13 cellular contexts compared by ENCODE assay signal in genomic region chr22:17559188-17559587, GRCh38. TPM values are rescaled to one million over a fixed set of nuclear protein-coding genes. Genes with fewer than 3 reads are reported as not detected.
DNase-seq lines count a peak whose midpoint lies in the region; ATAC-seq and TF ChIP-seq lines count a peak whose summit lies in the region.
"Had no signal": no experiment of that assay in that cellular context is flagged by ENCODE, and none has a peak within 500 bp of the region (broad histone marks: within the 10 kb centered on the region; RNA-seq: fewer than 3 reads in every experiment).

No MANE protein-coding gene starts in this region.

- H3K9me3 ChIP-seq in MG63 = no peaks in the 10 kb centered on the region

- H3K27ac ChIP-seq in VCaP = peak overlapping the region; percentile 49; the same call in 1 of the 2 replicates
- H3K27ac ChIP-seq: HL-60 had no signal

- H3K27me3 Mint-ChIP-seq in natural killer cell treated with Interleukin-12 subunit alpha and Interleukin-12 subunit beta and Interleukin-15 and Interleukin-18, amount 100 ng/mL, for 72 hours = peaks cover 0 to 4% of the 10 kb centered on the region in 2 donors
- H3K27me3 Mint-ChIP-seq in natural killer cell (ENCODE audit: low read depth in 2 of 2) = peaks cover 4 to 7% of the 10 kb centered on the region in 2 donors

- H3K9me3 Mint-ChIP-seq in natural killer cell treated with Interleukin-12 subunit alpha and Interleukin-12 subunit beta and Interleukin-15 and Interleukin-18, amount 100 ng/mL, for 72 hours = no peaks in the 10 kb centered on the region
- no peaks in the 10 kb centered on the region for H3K9me3 Mint-ChIP-seq in natural killer cell
- H3K9me3 Mint-ChIP-seq: CD8-positive, alpha-beta T cell had no signal

- H3K36me3 Mint-ChIP-seq in natural killer cell treated with Interleukin-12 subunit alpha and Interleukin-12 subunit beta and Interleukin-15 and Interleukin-18, amount 100 ng/mL, for 72 hours = no peaks in the 10 kb centered on the region
- no peaks in the 10 kb centered on the region for H3K36me3 Mint-ChIP-seq in natural killer cell
- H3K36me3 Mint-ChIP-seq: CD8-positive, alpha-beta T cell had no signal

- no peak for ATAC-seq in natural killer cell treated with Interleukin-12 subunit alpha and Interleukin-12 subunit beta and Interleukin-15 and Interleukin-18, amount 100 ng/mL, for 72 hours
- ATAC-seq in natural killer cell (no peak), GM21786 (IDR thresholded peaks at IDR 0.05; ENCODE audit: unreplicated experiment) (no peak), GM21717 (IDR thresholded peaks at IDR 0.05; ENCODE audit: unreplicated experiment) (no peak)
- ATAC-seq: CD8-positive, alpha-beta T cell had no signal

- H3K36me3 ChIP-seq in MG63 = no peaks in the 10 kb centered on the region
- H3K36me3 ChIP-seq: BLaER1 treated with 17β-estradiol and CSF1 and Interleukin-3, amounts not matched to agents 10 nM and 100 nM had no signal

- no peaks in the 10 kb centered on the region for H3K27me3 ChIP-seq in MG63
- H3K27me3 ChIP-seq: BLaER1 treated with 17β-estradiol and CSF1 and Interleukin-3, amounts not matched to agents 10 nM and 100 nM had no signal

- H3K27ac Mint-ChIP-seq in natural killer cell treated with Interleukin-12 subunit alpha and Interleukin-12 subunit beta and Interleukin-15 and Interleukin-18, amount 100 ng/mL, for 72 hours = no peak overlapping the region
- no peak overlapping the region for H3K27ac Mint-ChIP-seq in natural killer cell
- H3K27ac Mint-ChIP-seq: B cell; CD8-positive, alpha-beta T cell; GM23338 had no signal

- intact Hi-C loops in natural killer cell (cut with micrococcal nuclease) (no loop called here), posterior vena cava (cut with DNase I) (no loop called here)

- H3K4me1 Mint-ChIP-seq in natural killer cell treated with Interleukin-12 subunit alpha and Interleukin-12 subunit beta and Interleukin-15 and Interleukin-18, amount 100 ng/mL, for 72 hours (ENCODE audit: low read depth in 2 of 2) = no peaks in the 10 kb centered on the region
- H3K4me1 Mint-ChIP-seq in natural killer cell = no peaks in the 10 kb centered on the region
- H3K4me1 Mint-ChIP-seq: B cell had no signal

- peak; percentile 3 for DNase-seq in natural killer cell treated with Interleukin-12 subunit alpha and Interleukin-12 subunit beta and Interleukin-15 and Interleukin-18, amount 100 ng/mL, for 72 hours (ENCODE audit: low spot score)
- DNase-seq in natural killer cell = no peak
- peak; percentile 52 for DNase-seq in posterior vena cava (ENCODE audit: low spot score)
- no peak for DNase-seq in MG63
- DNase-seq: CD8-positive, alpha-beta T cell; DMS79 treated with DMSO at 0.1 percent for 48 hours had no signal

- no peak overlapping the region for H3K4me3 ChIP-seq in MG63
- H3K4me3 ChIP-seq: BLaER1 treated with 17β-estradiol and CSF1 and Interleukin-3, amounts not matched to agents 10 nM and 100 nM; GM23338 had no signal

- TF ChIP-seq CTCF in natural killer cell (IDR thresholded peaks at IDR 0.05) (no peak), VCaP (conservative IDR thresholded peaks at IDR 0.05) (no peak)

- H3K4me3 Mint-ChIP-seq in natural killer cell treated with Interleukin-12 subunit alpha and Interleukin-12 subunit beta and Interleukin-15 and Interleukin-18, amount 100 ng/mL, for 72 hours = no peak overlapping the region
- H3K4me3 Mint-ChIP-seq in natural killer cell = no peak overlapping the region
- H3K4me3 Mint-ChIP-seq: B cell; CD8-positive, alpha-beta T cell; GM23338 had no signal

RNA-seq across cellular contexts. Expression of gene SLC25A18, which starts 4.1 kb away (rescaled TPM):
- total RNA-seq in natural killer cell treated with Interleukin-12 subunit alpha and Interleukin-12 subunit beta and Interleukin-15 and Interleukin-18, amount 100 ng/mL, for 72 hours = not detected
- total RNA-seq in natural killer cell (not detected), posterior vena cava (1 to 10 TPM in 1 of 2 donors, under 1 TPM in 1; 0.76 to 1.2 TPM)
- total RNA-seq in MG63 (2014; rRNA removed; shearing (Covaris generic); ENCODE audit: low replicate concordance) = 0.16 TPM in 1 of 2 replicates, not detected in the other
- total RNA-seq: B cell; CD8-positive, alpha-beta T cell had no signal

Comparison
In these comparisons a context has a peak if more than half of its experiments do, and no peak if none do; other contexts are left out.
1. DNase-seq: peak in natural killer cell treated with Interleukin-12 subunit alpha and Interleukin-12 subunit beta and Interleukin-15 and Interleukin-18, amount 100 ng/mL, for 72 hours (single experiment) and posterior vena cava (single experiment); none in natural killer cell (single experiment) and MG63 (single experiment).